1 cellular context compared by ENCODE assay signal in the genomic region with DNA sequence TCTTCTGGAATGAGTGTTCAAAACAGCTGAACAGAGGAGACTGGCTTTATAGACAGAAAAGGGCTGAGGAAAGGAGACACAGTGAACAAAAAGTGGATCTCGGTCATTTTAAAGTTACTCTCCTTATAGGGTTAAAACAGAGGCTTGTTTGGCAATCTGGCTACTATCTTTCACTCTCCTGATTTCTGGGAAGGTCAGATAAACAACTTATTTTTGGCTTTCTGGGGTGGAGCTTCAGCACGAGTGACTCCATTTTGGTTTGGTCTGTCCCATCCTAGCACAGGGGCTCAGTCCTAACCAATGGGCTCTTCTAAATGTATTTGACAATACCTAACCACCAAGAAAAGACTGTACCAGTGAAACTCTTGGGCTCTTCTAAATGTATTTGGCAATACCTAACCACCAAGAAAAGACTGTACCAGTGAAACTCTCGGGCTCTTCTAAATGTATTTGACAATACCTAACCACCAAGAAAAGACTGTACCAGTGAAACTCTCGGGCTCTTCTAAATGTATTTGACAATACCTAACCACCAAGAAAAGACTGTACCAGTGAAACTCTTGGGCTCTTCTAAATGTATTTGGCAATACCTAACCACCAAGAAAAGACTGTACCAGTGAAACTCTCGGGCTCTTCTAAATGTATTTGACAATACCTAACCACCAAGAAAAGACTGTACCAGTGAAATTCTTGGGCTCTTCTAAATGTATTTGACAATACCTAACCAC.
TF ChIP-seq lines count a peak whose summit lies in the region.
"Not testable (repeated sequence)": the region's sequence is repeated elsewhere in the genome, so short reads cannot be mapped to it uniquely, and the experiment has no call there.

No MANE protein-coding gene starts in this region.

TF ChIP-seq in K562, 482 proteins besides CTCF, POLR2A, EP300 and RAD21 (continued from another document):
- TF ChIP-seq, protein P1, sequence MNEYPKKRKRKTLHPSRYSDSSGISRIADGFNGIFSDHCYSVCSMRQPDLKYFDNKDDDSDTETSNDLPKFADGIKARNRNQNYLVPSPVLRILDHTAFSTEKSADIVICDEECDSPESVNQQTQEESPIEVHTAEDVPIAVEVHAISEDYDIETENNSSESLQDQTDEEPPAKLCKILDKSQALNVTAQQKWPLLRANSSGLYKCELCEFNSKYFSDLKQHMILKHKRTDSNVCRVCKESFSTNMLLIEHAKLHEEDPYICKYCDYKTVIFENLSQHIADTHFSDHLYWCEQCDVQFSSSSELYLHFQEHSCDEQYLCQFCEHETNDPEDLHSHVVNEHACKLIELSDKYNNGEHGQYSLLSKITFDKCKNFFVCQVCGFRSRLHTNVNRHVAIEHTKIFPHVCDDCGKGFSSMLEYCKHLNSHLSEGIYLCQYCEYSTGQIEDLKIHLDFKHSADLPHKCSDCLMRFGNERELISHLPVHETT (CRISPR knock-in tag; conservative IDR thresholded peaks at IDR 0.05 in 1 of 2, IDR thresholded peaks at IDR 0.05 in 1 of 2), result peak in 1 of 2 experiments; percentile 64; a peak in 2 of 4 replicates
- TF ChIP-seq DMBX1 (CRISPR knock-in tag; IDR thresholded peaks at IDR 0.05; ENCODE audit: borderline replicate concordance) (peak; percentile 85; the same call in 1 of the 2 replicates), ZNF311 (CRISPR knock-in tag; IDR thresholded peaks at IDR 0.05) (peak; percentile 59; the same call in 1 of the 2 replicates), DDX20 (tag; IDR thresholded peaks at IDR 0.05; ENCODE audit: low read depth) (0 out of 2 replicates have a peak, but pooled peaks have one; percentile 57), NR2C1 (tag; IDR thresholded peaks at IDR 0.05) (peak; percentile 67), PTTG1 (tag; IDR thresholded peaks at IDR 0.05; ENCODE audit: low read depth) (peak; percentile 68; the same call in 1 of the 2 replicates), ZFP1 (CRISPR knock-in tag; IDR thresholded peaks at IDR 0.05) (0 out of 2 replicates have a peak, but pooled peaks have one; percentile 38), MEF2D (tag; conservative IDR thresholded peaks at IDR 0.05; ENCODE audit: low read depth) (peak; percentile 85), SMAD4 (CRISPR knock-in tag; conservative IDR thresholded peaks at IDR 0.05) (peak; percentile 57; the same call in 1 of the 2 replicates), ZNF589 (CRISPR knock-in tag; IDR thresholded peaks at IDR 0.05; ENCODE audit: low read depth) (peak; percentile 64; the same call in 1 of the 2 replicates), CBFA2T2 (conservative IDR thresholded peaks at IDR 0.05) (peak; percentile 19; the same call in 1 of the 2 replicates), ZBTB17 (CRISPR knock-in tag; IDR thresholded peaks at IDR 0.05) (peak; percentile 70; the same call in 1 of the 2 replicates), MAZ (CRISPR knock-in tag; conservative IDR thresholded peaks at IDR 0.05 in 1 of 2, IDR thresholded peaks at IDR 0.05 in 1 of 2) (0 out of 4 replicates have a peak, but pooled peaks of 1 of the 2 experiments have one; percentile 24), MEF2A (IDR thresholded peaks at IDR 0.05; ENCODE audit: control insufficient read depth, low read depth, low read length) (peak; percentile 70; the same call in 1 of the 2 replicates), TEAD4 (IDR thresholded peaks at IDR 0.05; ENCODE audit: low read length) (peak; percentile 38; the same call in 1 of the 2 replicates), ZNF175 (CRISPR knock-in tag; IDR thresholded peaks at IDR 0.05; ENCODE audit: low read depth) (peak; percentile 46; the same call in 1 of the 2 replicates), HSF4 (CRISPR knock-in tag; IDR thresholded peaks at IDR 0.05; ENCODE audit: borderline replicate concordance) (peak; percentile 33; the same call in 1 of the 2 replicates), MECOM (CRISPR knock-in tag; IDR thresholded peaks at IDR 0.05) (0 out of 2 replicates have a peak, but pooled peaks have one; percentile 28), TAL1 (IDR thresholded peaks at IDR 0.05) (peak; percentile 54), ZNF140 (CRISPR knock-in tag; IDR thresholded peaks at IDR 0.05) (peak; percentile 70; the same call in 1 of the 2 replicates), KDM1A (IDR thresholded peaks at IDR 0.05) (peak; percentile 17 to 30; a peak in 1 of 4 replicates), TCF3 (CRISPR knock-in tag; IDR thresholded peaks at IDR 0.05) (peak; percentile 42; the same call in 1 of the 2 replicates), ZNF583 (CRISPR knock-in tag; IDR thresholded peaks at IDR 0.05) (0 out of 2 replicates have a peak, but pooled peaks have one; percentile 33), HDAC1 (IDR thresholded peaks at IDR 0.05) (0 out of 4 replicates have a peak, but pooled peaks of 1 of the 2 experiments have one; percentile 32), CXXC5 (CRISPR knock-in tag; IDR thresholded peaks at IDR 0.05) (peak; percentile 67), SMAD3 (CRISPR knock-in tag; conservative IDR thresholded peaks at IDR 0.05) (0 out of 2 replicates have a peak, but pooled peaks have one; percentile 40), CBFA2T3 (IDR thresholded peaks at IDR 0.05) (peak; percentile 59), IFI16 (CRISPR knock-in tag; IDR thresholded peaks at IDR 0.05) (peak; percentile 74; the same call in 1 of the 2 replicates), ZNF79 (CRISPR knock-in tag; IDR thresholded peaks at IDR 0.05; ENCODE audit: low read depth) (0 out of 2 replicates have a peak, but pooled peaks have one; percentile 24)
- TF ChIP-seq, protein P2, sequence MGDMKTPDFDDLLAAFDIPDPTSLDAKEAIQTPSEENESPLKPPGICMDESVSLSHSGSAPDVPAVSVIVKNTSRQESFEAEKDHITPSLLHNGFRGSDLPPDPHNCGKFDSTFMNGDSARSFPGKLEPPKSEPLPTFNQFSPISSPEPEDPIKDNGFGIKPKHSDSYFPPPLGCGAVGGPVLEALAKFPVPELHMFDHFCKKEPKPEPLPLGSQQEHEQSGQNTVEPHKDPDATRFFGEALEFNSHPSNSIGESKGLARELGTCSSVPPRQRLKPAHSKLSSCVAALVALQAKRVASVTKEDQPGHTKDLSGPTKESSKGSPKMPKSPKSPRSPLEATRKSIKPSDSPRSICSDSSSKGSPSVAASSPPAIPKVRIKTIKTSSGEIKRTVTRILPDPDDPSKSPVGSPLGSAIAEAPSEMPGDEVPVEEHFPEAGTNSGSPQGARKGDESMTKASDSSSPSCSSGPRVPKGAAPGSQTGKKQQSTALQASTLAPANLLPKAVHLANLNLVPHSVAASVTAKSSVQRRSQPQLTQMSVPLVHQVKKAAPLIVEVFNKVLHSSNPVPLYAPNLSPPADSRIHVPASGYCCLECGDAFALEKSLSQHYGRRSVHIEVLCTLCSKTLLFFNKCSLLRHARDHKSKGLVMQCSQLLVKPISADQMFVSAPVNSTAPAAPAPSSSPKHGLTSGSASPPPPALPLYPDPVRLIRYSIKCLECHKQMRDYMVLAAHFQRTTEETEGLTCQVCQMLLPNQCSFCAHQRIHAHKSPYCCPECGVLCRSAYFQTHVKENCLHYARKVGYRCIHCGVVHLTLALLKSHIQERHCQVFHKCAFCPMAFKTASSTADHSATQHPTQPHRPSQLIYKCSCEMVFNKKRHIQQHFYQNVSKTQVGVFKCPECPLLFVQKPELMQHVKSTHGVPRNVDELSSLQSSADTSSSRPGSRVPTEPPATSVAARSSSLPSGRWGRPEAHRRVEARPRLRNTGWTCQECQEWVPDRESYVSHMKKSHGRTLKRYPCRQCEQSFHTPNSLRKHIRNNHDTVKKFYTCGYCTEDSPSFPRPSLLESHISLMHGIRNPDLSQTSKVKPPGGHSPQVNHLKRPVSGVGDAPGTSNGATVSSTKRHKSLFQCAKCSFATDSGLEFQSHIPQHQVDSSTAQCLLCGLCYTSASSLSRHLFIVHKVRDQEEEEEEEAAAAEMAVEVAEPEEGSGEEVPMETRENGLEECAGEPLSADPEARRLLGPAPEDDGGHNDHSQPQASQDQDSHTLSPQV (IDR thresholded peaks at IDR 0.05), result peak; percentile 84; the same call in 1 of the 2 replicates
- TF ChIP-seq NR2C1 (IDR thresholded peaks at IDR 0.05); TEAD4 (CRISPR knock-in tag; IDR thresholded peaks at IDR 0.05; ENCODE audit: borderline replicate concordance): not testable (repeated sequence)
- TF ChIP-seq, protein P3, sequence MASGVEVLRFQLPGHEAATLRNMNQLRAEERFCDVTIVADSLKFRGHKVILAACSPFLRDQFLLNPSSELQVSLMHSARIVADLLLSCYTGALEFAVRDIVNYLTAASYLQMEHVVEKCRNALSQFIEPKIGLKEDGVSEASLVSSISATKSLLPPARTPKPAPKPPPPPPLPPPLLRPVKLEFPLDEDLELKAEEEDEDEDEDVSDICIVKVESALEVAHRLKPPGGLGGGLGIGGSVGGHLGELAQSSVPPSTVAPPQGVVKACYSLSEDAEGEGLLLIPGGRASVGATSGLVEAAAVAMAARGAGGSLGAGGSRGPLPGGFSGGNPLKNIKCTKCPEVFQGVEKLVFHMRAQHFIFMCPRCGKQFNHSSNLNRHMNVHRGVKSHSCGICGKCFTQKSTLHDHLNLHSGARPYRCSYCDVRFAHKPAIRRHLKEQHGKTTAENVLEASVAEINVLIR (CRISPR knock-in tag; IDR thresholded peaks at IDR 0.05), result 0 out of 2 replicates have a peak, but pooled peaks have one; percentile 27
- TF ChIP-seq, protein P4, sequence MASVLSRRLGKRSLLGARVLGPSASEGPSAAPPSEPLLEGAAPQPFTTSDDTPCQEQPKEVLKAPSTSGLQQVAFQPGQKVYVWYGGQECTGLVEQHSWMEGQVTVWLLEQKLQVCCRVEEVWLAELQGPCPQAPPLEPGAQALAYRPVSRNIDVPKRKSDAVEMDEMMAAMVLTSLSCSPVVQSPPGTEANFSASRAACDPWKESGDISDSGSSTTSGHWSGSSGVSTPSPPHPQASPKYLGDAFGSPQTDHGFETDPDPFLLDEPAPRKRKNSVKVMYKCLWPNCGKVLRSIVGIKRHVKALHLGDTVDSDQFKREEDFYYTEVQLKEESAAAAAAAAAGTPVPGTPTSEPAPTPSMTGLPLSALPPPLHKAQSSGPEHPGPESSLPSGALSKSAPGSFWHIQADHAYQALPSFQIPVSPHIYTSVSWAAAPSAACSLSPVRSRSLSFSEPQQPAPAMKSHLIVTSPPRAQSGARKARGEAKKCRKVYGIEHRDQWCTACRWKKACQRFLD (CRISPR knock-in tag; IDR thresholded peaks at IDR 0.05), result peak; percentile 27; the same call in 1 of the 2 replicates
- TF ChIP-seq, protein P5, sequence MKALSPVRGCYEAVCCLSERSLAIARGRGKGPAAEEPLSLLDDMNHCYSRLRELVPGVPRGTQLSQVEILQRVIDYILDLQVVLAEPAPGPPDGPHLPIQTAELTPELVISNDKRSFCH (CRISPR knock-in tag; IDR thresholded peaks at IDR 0.05), result not testable (repeated sequence)
- TF ChIP-seq, protein P5 (tag; IDR thresholded peaks at IDR 0.05), result 0 out of 2 replicates have a peak, but pooled peaks have one; percentile 52
- TF ChIP-seq, protein P6, sequence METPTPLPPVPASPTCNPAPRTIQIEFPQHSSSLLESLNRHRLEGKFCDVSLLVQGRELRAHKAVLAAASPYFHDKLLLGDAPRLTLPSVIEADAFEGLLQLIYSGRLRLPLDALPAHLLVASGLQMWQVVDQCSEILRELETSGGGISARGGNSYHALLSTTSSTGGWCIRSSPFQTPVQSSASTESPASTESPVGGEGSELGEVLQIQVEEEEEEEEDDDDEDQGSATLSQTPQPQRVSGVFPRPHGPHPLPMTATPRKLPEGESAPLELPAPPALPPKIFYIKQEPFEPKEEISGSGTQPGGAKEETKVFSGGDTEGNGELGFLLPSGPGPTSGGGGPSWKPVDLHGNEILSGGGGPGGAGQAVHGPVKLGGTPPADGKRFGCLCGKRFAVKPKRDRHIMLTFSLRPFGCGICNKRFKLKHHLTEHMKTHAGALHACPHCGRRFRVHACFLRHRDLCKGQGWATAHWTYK (CRISPR knock-in tag; IDR thresholded peaks at IDR 0.05), result peak; percentile 70
- TF ChIP-seq, protein P7, sequence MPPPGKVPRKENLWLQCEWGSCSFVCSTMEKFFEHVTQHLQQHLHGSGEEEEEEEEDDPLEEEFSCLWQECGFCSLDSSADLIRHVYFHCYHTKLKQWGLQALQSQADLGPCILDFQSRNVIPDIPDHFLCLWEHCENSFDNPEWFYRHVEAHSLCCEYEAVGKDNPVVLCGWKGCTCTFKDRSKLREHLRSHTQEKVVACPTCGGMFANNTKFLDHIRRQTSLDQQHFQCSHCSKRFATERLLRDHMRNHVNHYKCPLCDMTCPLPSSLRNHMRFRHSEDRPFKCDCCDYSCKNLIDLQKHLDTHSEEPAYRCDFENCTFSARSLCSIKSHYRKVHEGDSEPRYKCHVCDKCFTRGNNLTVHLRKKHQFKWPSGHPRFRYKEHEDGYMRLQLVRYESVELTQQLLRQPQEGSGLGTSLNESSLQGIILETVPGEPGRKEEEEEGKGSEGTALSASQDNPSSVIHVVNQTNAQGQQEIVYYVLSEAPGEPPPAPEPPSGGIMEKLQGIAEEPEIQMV (tag; conservative IDR thresholded peaks at IDR 0.05; ENCODE audit: low read depth), result peak; percentile 83
